ENCODE assay signal across 17 cellular contexts in the genomic region with DNA sequence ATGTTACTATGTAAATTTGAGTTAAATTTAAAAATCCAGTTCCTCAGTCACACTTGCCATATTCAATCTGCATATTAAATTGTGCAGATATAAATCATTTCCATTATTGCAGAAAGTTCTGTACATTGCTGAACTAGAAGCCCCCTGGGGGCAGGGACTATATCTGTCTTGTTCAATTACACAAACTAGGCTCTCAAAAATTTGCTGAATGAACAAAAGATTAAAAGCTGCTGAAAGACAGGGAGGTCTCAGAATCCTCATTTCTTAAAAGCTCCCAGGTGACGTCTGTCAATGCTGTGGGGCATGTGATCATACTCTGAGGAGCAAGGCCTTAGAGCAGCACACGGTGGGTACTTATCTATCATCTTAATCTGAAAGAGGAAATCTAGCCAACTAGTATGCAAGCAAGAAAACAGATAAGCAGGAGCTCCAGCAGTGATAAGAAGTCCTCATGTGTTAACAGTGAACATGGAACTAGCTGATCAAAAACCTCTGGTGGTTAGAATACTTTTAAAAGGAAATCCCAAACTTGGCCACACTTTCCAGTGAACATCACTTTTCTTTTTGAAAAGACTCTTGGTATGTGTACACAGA.
DNase-seq lines count a peak whose midpoint lies in the region; ATAC-seq and TF ChIP-seq lines count a peak whose summit lies in the region.
"Had no signal": no experiment of that assay in that cellular context is flagged by ENCODE, and none has a peak within 500 bp of the region (broad histone marks: within the 10 kb centered on the region; RNA-seq: fewer than 3 reads in every experiment).

No MANE protein-coding gene starts in this region.

- no peak overlapping the region for H3K4me3 Mint-ChIP-seq in activated CD4-positive, alpha-beta T cell treated with anti-CD3 and anti-CD28 coated beads for 36 hours
- no peak overlapping the region for H3K4me3 Mint-ChIP-seq in activated CD4-positive, alpha-beta T cell treated with anti-CD3 and anti-CD28 coated beads, Interleukin-2, amount 10 ng/mL, durations not matched to agents 7 days and 5 days
- no peak overlapping the region for H3K4me3 Mint-ChIP-seq in CD4-positive, CD25-positive, alpha-beta regulatory T cell
- no peak overlapping the region for H3K4me3 Mint-ChIP-seq in chondrocyte (ENCODE audit: unreplicated experiment)

- no peak overlapping the region for H3K4me3 ChIP-seq in CD4-positive, CD25-positive, alpha-beta regulatory T cell (ENCODE audit: low read depth, low read length)

- peaks cover 43% of the 10 kb centered on the region for H3K36me3 ChIP-seq in CD4-positive, CD25-positive, alpha-beta regulatory T cell (ENCODE audit: control insufficient read depth, insufficient read depth, low read length)

- POLR2A ChIA-PET in activated CD4-positive, alpha-beta T cell treated with anti-CD3 and anti-CD28 coated beads for 36 hours (lab: Charles Lee): no interaction called here
- POLR2A ChIA-PET in activated CD4-positive, alpha-beta T cell treated with anti-CD3 and anti-CD28 coated beads, Interleukin-2, amount 10 ng/mL, durations not matched to agents 7 days and 5 days (lab: Charles Lee): no interaction called here

- no peak overlapping the region for H3K27ac ChIP-seq in CD4-positive, CD25-positive, alpha-beta regulatory T cell (ENCODE audit: insufficient read depth, low read length, poor library complexity, severe bottlenecking)

- no peak for TF ChIP-seq CTCF in chondrocyte (IDR thresholded peaks at IDR 0.05)

- H3K27me3 ChIP-seq in CD4-positive, CD25-positive, alpha-beta regulatory T cell (ENCODE audit: control insufficient read depth, insufficient read depth, low read length): no peaks in the 10 kb centered on the region

- H3K27me3 Mint-ChIP-seq in activated CD4-positive, alpha-beta T cell treated with anti-CD3 and anti-CD28 coated beads for 36 hours: no peaks in the 10 kb centered on the region
- H3K27me3 Mint-ChIP-seq in activated CD4-positive, alpha-beta T cell treated with anti-CD3 and anti-CD28 coated beads, Interleukin-2, amount 10 ng/mL, durations not matched to agents 7 days and 5 days: no peaks in the 10 kb centered on the region
- no peaks in the 10 kb centered on the region for H3K27me3 Mint-ChIP-seq in CD4-positive, CD25-positive, alpha-beta regulatory T cell
- no peaks in the 10 kb centered on the region for H3K27me3 Mint-ChIP-seq in chondrocyte (ENCODE audit: low read depth)

- no peak for DNase-seq in activated CD4-positive, alpha-beta T cell treated with anti-CD3 and anti-CD28 coated beads for 36 hours
- DNase-seq in activated CD4-positive, alpha-beta T cell treated with anti-CD3 and anti-CD28 coated beads, Interleukin-2, amount 10 ng/mL, durations not matched to agents 7 days and 5 days: no peak
- no peak for DNase-seq in CD4-positive, CD25-positive, alpha-beta regulatory T cell
- DNase-seq in OCI-M1 (lab: John Stamatoyannopoulos, UW) (peak; percentile 45), chondrocyte (ENCODE audit: low spot score) (no peak)
- DNase-seq: 8988T, DMS 273 treated with DMSO at 0.1 percent for 48 hours, Karpas-422, MM.1S, NCI-H1105 treated with DMSO at 0.1 percent for 48 hours, NCI-H1694 treated with DMSO at 0.1 percent for 48 hours, NCI-H345, NCI-H69, SHP77 treated with DMSO at 0.1 percent for 48 hours had no signal

- no peaks in the 10 kb centered on the region for H3K4me1 ChIP-seq in CD4-positive, CD25-positive, alpha-beta regulatory T cell (ENCODE audit: control insufficient read depth, insufficient read depth, low read length, poor library complexity, severe bottlenecking)

- CTCF ChIA-PET in activated CD4-positive, alpha-beta T cell treated with anti-CD3 and anti-CD28 coated beads for 36 hours (lab: Charles Lee): interaction anchor here (0.6 kb wide), 1 partner anchor 9 kb away, joined by 3 read pairs; no protein-coding TSS in a partner anchor
- CTCF ChIA-PET in activated CD4-positive, alpha-beta T cell treated with anti-CD3 and anti-CD28 coated beads, Interleukin-2, amount 10 ng/mL, durations not matched to agents 7 days and 5 days (lab: Charles Lee): interaction anchor here (0.6 to 1.4 kb wide), 2 partner anchors 9 to 1411 kb away, joined by 3 to 6 read pairs; no protein-coding TSS in a partner anchor

- peaks cover 4% of the 10 kb centered on the region for H3K4me1 Mint-ChIP-seq in activated CD4-positive, alpha-beta T cell treated with anti-CD3 and anti-CD28 coated beads for 36 hours
- H3K4me1 Mint-ChIP-seq in activated CD4-positive, alpha-beta T cell treated with anti-CD3 and anti-CD28 coated beads, Interleukin-2, amount 10 ng/mL, durations not matched to agents 7 days and 5 days: peaks cover 7% of the 10 kb centered on the region
- H3K4me1 Mint-ChIP-seq in CD4-positive, CD25-positive, alpha-beta regulatory T cell: peaks cover under 1 to 13% (median 8%) of the 10 kb centered on the region in 4 donors
- H3K4me1 Mint-ChIP-seq in chondrocyte (ENCODE audit: low read depth): peaks cover 2% of the 10 kb centered on the region

- H3K27ac Mint-ChIP-seq in activated CD4-positive, alpha-beta T cell treated with anti-CD3 and anti-CD28 coated beads for 36 hours: peak overlapping the region; percentile 43
- H3K27ac Mint-ChIP-seq in activated CD4-positive, alpha-beta T cell treated with anti-CD3 and anti-CD28 coated beads, Interleukin-2, amount 10 ng/mL, durations not matched to agents 7 days and 5 days: no peak overlapping the region
- peak overlapping the region in 2 of 3 donors; percentile 25 to 59 for H3K27ac Mint-ChIP-seq in CD4-positive, CD25-positive, alpha-beta regulatory T cell
- peak overlapping the region; percentile 33 for H3K27ac Mint-ChIP-seq in chondrocyte (ENCODE audit: unreplicated experiment)

- intact Hi-C loops in activated CD4-positive, alpha-beta T cell treated with anti-CD3 and anti-CD28 coated beads for 36 hours (cut with DNase I, micrococcal nuclease): no loop called here

- peaks cover 28% of the 10 kb centered on the region for H3K36me3 Mint-ChIP-seq in activated CD4-positive, alpha-beta T cell treated with anti-CD3 and anti-CD28 coated beads for 36 hours (ENCODE audit: low read depth)
- peaks cover 36% of the 10 kb centered on the region for H3K36me3 Mint-ChIP-seq in activated CD4-positive, alpha-beta T cell treated with anti-CD3 and anti-CD28 coated beads, Interleukin-2, amount 10 ng/mL, durations not matched to agents 7 days and 5 days (ENCODE audit: low read depth)
- peaks cover 39% of the 10 kb centered on the region for H3K36me3 Mint-ChIP-seq in CD4-positive, CD25-positive, alpha-beta regulatory T cell
- peaks cover 30% of the 10 kb centered on the region for H3K36me3 Mint-ChIP-seq in chondrocyte (ENCODE audit: low read depth)

- peak; percentile 19 for ATAC-seq in activated CD4-positive, alpha-beta T cell treated with anti-CD3 and anti-CD28 coated beads for 36 hours
- ATAC-seq in CD4-positive, CD25-positive, alpha-beta regulatory T cell (ENCODE audit: low read depth in 2 of 2): no peak
- ATAC-seq in GM21786 (IDR thresholded peaks at IDR 0.05; ENCODE audit: unreplicated experiment): no peak
- ATAC-seq in HG03378 (IDR thresholded peaks at IDR 0.05; ENCODE audit: unreplicated experiment): no peak
- no peak for ATAC-seq in HG02870 (IDR thresholded peaks at IDR 0.05; ENCODE audit: unreplicated experiment)

- H3K9me3 ChIP-seq in CD4-positive, CD25-positive, alpha-beta regulatory T cell (ENCODE audit: control insufficient read depth in 2 of 2, low read length in 2 of 2): no peaks in the 10 kb centered on the region

- peaks cover 7% of the 10 kb centered on the region for H3K9me3 Mint-ChIP-seq in activated CD4-positive, alpha-beta T cell treated with anti-CD3 and anti-CD28 coated beads for 36 hours (ENCODE audit: low read depth)
- H3K9me3 Mint-ChIP-seq in activated CD4-positive, alpha-beta T cell treated with anti-CD3 and anti-CD28 coated beads, Interleukin-2, amount 10 ng/mL, durations not matched to agents 7 days and 5 days: no peaks in the 10 kb centered on the region
- H3K9me3 Mint-ChIP-seq in CD4-positive, CD25-positive, alpha-beta regulatory T cell: peaks cover 0 to 4% (median 0%) of the 10 kb centered on the region in 7 donors
- peaks cover 11% of the 10 kb centered on the region for H3K9me3 Mint-ChIP-seq in chondrocyte (ENCODE audit: low read depth)
